1 cellular context compared by ENCODE assay signal in the genomic region with DNA sequence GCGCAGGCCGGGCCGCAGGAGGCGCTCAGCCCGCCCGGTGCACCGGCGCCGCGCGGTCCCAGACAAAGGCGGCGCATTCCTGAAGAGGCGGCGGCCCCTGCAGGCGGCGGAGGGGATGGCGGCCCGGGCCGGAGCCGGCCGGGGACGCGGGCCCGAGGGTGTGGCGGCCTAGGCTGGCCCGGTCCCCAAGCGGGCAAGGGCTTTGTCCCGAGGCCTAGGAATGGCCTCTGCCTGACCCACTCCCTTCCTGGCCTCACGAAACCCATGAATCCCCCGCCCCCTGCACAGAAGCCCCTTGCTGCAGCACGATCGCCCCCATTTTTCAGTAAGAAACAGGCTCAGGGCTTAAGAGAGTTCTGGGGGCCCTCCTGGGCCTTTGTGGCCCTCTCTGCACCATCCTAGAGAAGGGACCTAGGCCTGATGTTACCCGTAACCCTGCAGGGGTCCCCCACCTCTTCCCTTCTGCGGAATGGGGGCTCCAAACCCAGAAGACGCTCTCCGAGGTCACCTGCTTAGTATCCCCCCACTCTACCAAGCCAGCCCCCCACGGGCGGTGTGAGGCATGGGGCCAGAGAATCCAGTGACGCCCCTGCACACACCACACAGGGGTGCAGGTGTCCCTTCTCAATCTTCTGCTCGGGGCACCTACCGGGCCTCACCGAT.
TF ChIP-seq lines count a peak whose summit lies in the region.

No MANE protein-coding gene starts in this region.

TF ChIP-seq in K562, 482 proteins besides CTCF, POLR2A, EP300 and RAD21 (continued from another document):
- TF ChIP-seq, protein P1, sequence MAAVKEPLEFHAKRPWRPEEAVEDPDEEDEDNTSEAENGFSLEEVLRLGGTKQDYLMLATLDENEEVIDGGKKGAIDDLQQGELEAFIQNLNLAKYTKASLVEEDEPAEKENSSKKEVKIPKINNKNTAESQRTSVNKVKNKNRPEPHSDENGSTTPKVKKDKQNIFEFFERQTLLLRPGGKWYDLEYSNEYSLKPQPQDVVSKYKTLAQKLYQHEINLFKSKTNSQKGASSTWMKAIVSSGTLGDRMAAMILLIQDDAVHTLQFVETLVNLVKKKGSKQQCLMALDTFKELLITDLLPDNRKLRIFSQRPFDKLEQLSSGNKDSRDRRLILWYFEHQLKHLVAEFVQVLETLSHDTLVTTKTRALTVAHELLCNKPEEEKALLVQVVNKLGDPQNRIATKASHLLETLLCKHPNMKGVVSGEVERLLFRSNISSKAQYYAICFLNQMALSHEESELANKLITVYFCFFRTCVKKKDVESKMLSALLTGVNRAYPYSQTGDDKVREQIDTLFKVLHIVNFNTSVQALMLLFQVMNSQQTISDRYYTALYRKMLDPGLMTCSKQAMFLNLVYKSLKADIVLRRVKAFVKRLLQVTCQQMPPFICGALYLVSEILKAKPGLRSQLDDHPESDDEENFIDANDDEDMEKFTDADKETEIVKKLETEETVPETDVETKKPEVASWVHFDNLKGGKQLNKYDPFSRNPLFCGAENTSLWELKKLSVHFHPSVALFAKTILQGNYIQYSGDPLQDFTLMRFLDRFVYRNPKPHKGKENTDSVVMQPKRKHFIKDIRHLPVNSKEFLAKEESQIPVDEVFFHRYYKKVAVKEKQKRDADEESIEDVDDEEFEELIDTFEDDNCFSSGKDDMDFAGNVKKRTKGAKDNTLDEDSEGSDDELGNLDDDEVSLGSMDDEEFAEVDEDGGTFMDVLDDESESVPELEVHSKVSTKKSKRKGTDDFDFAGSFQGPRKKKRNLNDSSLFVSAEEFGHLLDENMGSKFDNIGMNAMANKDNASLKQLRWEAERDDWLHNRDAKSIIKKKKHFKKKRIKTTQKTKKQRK (IDR thresholded peaks at IDR 0.05; ENCODE audit: borderline replicate concordance, low read depth, low read length) = no peak
- TF ChIP-seq ZNF75A (CRISPR knock-in tag; IDR thresholded peaks at IDR 0.05) = no peak
- TF ChIP-seq MYC (IDR thresholded peaks at IDR 0.05; ENCODE audit: low read depth, low read length) = peak; percentile 88
- peak; percentile 88; the same call in 1 of the 2 replicates for TF ChIP-seq MYC (CRISPR knock-in tag; IDR thresholded peaks at IDR 0.05; ENCODE audit: borderline replicate concordance, low read depth)
- TF ChIP-seq, protein P2, sequence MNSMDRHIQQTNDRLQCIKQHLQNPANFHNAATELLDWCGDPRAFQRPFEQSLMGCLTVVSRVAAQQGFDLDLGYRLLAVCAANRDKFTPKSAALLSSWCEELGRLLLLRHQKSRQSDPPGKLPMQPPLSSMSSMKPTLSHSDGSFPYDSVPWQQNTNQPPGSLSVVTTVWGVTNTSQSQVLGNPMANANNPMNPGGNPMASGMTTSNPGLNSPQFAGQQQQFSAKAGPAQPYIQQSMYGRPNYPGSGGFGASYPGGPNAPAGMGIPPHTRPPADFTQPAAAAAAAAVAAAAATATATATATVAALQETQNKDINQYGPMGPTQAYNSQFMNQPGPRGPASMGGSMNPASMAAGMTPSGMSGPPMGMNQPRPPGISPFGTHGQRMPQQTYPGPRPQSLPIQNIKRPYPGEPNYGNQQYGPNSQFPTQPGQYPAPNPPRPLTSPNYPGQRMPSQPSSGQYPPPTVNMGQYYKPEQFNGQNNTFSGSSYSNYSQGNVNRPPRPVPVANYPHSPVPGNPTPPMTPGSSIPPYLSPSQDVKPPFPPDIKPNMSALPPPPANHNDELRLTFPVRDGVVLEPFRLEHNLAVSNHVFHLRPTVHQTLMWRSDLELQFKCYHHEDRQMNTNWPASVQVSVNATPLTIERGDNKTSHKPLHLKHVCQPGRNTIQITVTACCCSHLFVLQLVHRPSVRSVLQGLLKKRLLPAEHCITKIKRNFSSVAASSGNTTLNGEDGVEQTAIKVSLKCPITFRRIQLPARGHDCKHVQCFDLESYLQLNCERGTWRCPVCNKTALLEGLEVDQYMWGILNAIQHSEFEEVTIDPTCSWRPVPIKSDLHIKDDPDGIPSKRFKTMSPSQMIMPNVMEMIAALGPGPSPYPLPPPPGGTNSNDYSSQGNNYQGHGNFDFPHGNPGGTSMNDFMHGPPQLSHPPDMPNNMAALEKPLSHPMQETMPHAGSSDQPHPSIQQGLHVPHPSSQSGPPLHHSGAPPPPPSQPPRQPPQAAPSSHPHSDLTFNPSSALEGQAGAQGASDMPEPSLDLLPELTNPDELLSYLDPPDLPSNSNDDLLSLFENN (IDR thresholded peaks at IDR 0.05; ENCODE audit: low read depth in 2 of 2, low read length in 2 of 2) = peak in 1 of 2 experiments; percentile 53; a peak in 1 of 4 replicates
- TF ChIP-seq RBM25 (IDR thresholded peaks at IDR 0.05; ENCODE audit: low read depth, low read length, severe bottlenecking) = no peak
- TF ChIP-seq SAFB2 (IDR thresholded peaks at IDR 0.05; ENCODE audit: borderline replicate concordance, low read depth, low read length, severe bottlenecking) = no peak
- TF ChIP-seq, protein P3, sequence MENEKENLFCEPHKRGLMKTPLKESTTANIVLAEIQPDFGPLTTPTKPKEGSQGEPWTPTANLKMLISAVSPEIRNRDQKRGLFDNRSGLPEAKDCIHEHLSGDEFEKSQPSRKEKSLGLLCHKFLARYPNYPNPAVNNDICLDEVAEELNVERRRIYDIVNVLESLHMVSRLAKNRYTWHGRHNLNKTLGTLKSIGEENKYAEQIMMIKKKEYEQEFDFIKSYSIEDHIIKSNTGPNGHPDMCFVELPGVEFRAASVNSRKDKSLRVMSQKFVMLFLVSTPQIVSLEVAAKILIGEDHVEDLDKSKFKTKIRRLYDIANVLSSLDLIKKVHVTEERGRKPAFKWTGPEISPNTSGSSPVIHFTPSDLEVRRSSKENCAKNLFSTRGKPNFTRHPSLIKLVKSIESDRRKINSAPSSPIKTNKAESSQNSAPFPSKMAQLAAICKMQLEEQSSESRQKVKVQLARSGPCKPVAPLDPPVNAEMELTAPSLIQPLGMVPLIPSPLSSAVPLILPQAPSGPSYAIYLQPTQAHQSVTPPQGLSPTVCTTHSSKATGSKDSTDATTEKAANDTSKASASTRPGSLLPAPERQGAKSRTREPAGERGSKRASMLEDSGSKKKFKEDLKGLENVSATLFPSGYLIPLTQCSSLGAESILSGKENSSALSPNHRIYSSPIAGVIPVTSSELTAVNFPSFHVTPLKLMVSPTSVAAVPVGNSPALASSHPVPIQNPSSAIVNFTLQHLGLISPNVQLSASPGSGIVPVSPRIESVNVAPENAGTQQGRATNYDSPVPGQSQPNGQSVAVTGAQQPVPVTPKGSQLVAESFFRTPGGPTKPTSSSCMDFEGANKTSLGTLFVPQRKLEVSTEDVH (IDR thresholded peaks at IDR 0.05; ENCODE audit: low read depth, partially characterized antibody) = no peak
- TF ChIP-seq EHMT2 (IDR thresholded peaks at IDR 0.05) = no peak
- TF ChIP-seq MAZ (CRISPR knock-in tag; conservative IDR thresholded peaks at IDR 0.05 in 1 of 2, IDR thresholded peaks at IDR 0.05 in 1 of 2) = peak; percentile 46 to 72; a peak in 3 of 4 replicates
- no peak for TF ChIP-seq ZNF696 (CRISPR knock-in tag; conservative IDR thresholded peaks at IDR 0.05)
- no peak for TF ChIP-seq TCF3 (CRISPR knock-in tag; IDR thresholded peaks at IDR 0.05)
- TF ChIP-seq, protein P4, sequence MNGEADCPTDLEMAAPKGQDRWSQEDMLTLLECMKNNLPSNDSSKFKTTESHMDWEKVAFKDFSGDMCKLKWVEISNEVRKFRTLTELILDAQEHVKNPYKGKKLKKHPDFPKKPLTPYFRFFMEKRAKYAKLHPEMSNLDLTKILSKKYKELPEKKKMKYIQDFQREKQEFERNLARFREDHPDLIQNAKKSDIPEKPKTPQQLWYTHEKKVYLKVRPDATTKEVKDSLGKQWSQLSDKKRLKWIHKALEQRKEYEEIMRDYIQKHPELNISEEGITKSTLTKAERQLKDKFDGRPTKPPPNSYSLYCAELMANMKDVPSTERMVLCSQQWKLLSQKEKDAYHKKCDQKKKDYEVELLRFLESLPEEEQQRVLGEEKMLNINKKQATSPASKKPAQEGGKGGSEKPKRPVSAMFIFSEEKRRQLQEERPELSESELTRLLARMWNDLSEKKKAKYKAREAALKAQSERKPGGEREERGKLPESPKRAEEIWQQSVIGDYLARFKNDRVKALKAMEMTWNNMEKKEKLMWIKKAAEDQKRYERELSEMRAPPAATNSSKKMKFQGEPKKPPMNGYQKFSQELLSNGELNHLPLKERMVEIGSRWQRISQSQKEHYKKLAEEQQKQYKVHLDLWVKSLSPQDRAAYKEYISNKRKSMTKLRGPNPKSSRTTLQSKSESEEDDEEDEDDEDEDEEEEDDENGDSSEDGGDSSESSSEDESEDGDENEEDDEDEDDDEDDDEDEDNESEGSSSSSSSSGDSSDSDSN (IDR thresholded peaks at IDR 0.05; ENCODE audit: borderline replicate concordance in 1 of 2, low read depth in 2 of 2, low read length in 2 of 2) = peak; percentile 55 to 96; a peak in 2 of 4 replicates
- no peak for TF ChIP-seq TSC22D4 (tag; IDR thresholded peaks at IDR 0.05)
- TF ChIP-seq, protein P5, sequence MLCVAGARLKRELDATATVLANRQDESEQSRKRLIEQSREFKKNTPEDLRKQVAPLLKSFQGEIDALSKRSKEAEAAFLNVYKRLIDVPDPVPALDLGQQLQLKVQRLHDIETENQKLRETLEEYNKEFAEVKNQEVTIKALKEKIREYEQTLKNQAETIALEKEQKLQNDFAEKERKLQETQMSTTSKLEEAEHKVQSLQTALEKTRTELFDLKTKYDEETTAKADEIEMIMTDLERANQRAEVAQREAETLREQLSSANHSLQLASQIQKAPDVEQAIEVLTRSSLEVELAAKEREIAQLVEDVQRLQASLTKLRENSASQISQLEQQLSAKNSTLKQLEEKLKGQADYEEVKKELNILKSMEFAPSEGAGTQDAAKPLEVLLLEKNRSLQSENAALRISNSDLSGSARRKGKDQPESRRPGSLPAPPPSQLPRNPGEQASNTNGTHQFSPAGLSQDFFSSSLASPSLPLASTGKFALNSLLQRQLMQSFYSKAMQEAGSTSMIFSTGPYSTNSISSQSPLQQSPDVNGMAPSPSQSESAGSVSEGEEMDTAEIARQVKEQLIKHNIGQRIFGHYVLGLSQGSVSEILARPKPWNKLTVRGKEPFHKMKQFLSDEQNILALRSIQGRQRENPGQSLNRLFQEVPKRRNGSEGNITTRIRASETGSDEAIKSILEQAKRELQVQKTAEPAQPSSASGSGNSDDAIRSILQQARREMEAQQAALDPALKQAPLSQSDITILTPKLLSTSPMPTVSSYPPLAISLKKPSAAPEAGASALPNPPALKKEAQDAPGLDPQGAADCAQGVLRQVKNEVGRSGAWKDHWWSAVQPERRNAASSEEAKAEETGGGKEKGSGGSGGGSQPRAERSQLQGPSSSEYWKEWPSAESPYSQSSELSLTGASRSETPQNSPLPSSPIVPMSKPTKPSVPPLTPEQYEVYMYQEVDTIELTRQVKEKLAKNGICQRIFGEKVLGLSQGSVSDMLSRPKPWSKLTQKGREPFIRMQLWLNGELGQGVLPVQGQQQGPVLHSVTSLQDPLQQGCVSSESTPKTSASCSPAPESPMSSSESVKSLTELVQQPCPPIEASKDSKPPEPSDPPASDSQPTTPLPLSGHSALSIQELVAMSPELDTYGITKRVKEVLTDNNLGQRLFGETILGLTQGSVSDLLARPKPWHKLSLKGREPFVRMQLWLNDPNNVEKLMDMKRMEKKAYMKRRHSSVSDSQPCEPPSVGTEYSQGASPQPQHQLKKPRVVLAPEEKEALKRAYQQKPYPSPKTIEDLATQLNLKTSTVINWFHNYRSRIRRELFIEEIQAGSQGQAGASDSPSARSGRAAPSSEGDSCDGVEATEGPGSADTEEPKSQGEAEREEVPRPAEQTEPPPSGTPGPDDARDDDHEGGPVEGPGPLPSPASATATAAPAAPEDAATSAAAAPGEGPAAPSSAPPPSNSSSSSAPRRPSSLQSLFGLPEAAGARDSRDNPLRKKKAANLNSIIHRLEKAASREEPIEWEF (CRISPR knock-in tag; IDR thresholded peaks at IDR 0.05) = no peak
- no peak for TF ChIP-seq ZNF23 (CRISPR knock-in tag; IDR thresholded peaks at IDR 0.05)
- no peak for TF ChIP-seq HNRNPUL1 (IDR thresholded peaks at IDR 0.05; ENCODE audit: low read length)
- TF ChIP-seq PCBP1 (IDR thresholded peaks at IDR 0.05; ENCODE audit: low read depth, low read length, poor library complexity, severe bottlenecking) = peak; percentile 65
- TF ChIP-seq HNRNPK (IDR thresholded peaks at IDR 0.05; ENCODE audit: low read depth, low read length, poor library complexity, severe bottlenecking) = no peak
- 0 out of 2 replicates have a peak, but pooled peaks have one; percentile 4 for TF ChIP-seq ZSCAN32 (CRISPR knock-in tag; IDR thresholded peaks at IDR 0.05)
- TF ChIP-seq TAL1 (IDR thresholded peaks at IDR 0.05) = no peak
- TF ChIP-seq MAFF (IDR thresholded peaks at IDR 0.05; ENCODE audit: low read length) = no peak
- no peak for TF ChIP-seq BACH1 (tag; IDR thresholded peaks at IDR 0.05)
- TF ChIP-seq TFAM (CRISPR knock-in tag; conservative IDR thresholded peaks at IDR 0.05) = no peak
- TF ChIP-seq JUN (IDR thresholded peaks at IDR 0.05; ENCODE audit: borderline replicate concordance, low read depth, low read length) = peak; percentile 73; the same call in 1 of the 2 replicates
- TF ChIP-seq JUN (CRISPR knock-in tag; IDR thresholded peaks at IDR 0.05; ENCODE audit: borderline replicate concordance) = no peak
- TF ChIP-seq ZNF766 (CRISPR knock-in tag; conservative IDR thresholded peaks at IDR 0.05) = no peak
- no peak for TF ChIP-seq GATAD2B (IDR thresholded peaks at IDR 0.05; ENCODE audit: borderline replicate concordance)
- no peak for TF ChIP-seq TAF7 (tag; IDR thresholded peaks at IDR 0.05)
TF ChIP-seq in K562: peak in this region for 95.
